7 cellular contexts compared by ENCODE assay signal in the genomic region with DNA sequence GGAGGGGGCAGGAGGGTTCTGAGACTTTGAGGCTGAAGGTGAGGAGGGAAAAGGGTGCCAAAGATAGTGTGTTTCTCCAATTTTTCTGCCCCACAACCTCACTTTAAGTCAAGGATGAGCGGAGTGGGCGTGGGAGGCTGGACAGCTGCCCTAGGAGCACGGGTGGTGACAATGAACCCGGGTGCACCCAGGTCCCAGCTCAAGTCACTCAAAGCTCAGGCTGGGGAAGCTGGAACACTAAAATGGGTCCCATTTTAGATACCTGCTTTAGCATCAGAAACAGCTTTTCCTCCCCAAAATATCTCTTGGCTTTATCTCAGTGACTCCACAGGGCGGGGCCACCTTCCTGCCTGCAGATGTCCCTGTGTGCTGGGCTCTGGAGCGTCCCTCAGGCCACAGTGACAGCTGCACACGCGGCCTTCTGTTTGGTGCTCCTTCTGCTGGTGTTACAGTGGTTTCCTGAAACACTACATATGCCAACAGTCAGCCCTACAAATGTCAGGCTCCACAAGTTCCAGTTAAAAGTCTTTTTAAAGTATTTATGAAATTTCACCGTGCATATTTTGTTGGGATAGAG. TPM values are rescaled to one million over a fixed set of nuclear protein-coding genes. Genes with fewer than 3 reads are reported as not detected.
A peak's percentile ranks its signal among the peaks of the same experiment; 100 is the strongest.
DNase-seq lines count a peak whose midpoint lies in the region; ATAC-seq and TF ChIP-seq lines count a peak whose summit lies in the region.

No MANE protein-coding gene starts in this region.

- H3K4me2 ChIP-seq in Loucy (ENCODE audit: low read depth, low read length, poor library complexity, severe bottlenecking) (peak overlapping the region; percentile 46), mesendoderm (ENCODE audit: low read length) (peak overlapping the region; percentile 15)

- peaks cover 10 to 16% of the 10 kb centered on the region in 2 donors for H3K36me3 Mint-ChIP-seq in activated T-cell treated with anti-CD3 and anti-CD28 coated beads, Interleukin-2, amount 50 U/mL, for 72 hours (ENCODE audit: insufficient read depth in 2 of 2)

- H4K20me1 ChIP-seq in Loucy (ENCODE audit: insufficient read depth, low read length, poor library complexity, severe bottlenecking) = no peaks in the 10 kb centered on the region

- H2BK5ac ChIP-seq in mesendoderm (ENCODE audit: low read length) = no peak overlapping the region

- no peak overlapping the region for H3K4ac ChIP-seq in mesendoderm (ENCODE audit: low read depth, low read length)

- no peaks in the 10 kb centered on the region for H3K79me1 ChIP-seq in mesendoderm (ENCODE audit: low read length)

- no peaks in the 10 kb centered on the region for H3K9me3 ChIP-seq in Loucy (ENCODE audit: insufficient read depth, low read depth, low read length)

- no peak overlapping the region for H2BK15ac ChIP-seq in mesendoderm (replicated peaks; ENCODE audit: low read depth)

- H3K27me3 ChIP-seq in Loucy (ENCODE audit: insufficient read depth, low read length, poor library complexity, severe bottlenecking) (no peaks in the 10 kb centered on the region), mesendoderm (ENCODE audit: insufficient read depth, low read length, poor library complexity) (no peaks in the 10 kb centered on the region), foreskin keratinocyte (no peaks in the 10 kb centered on the region)

- peaks cover 72% of the 10 kb centered on the region for H3K4me1 ChIP-seq in Loucy (ENCODE audit: insufficient read depth, low read length, poor library complexity, severe bottlenecking)
- H3K4me1 ChIP-seq in mesendoderm (ENCODE audit: control insufficient read depth, low read depth, low read length) = no peaks in the 10 kb centered on the region
- peaks cover 5% of the 10 kb centered on the region for H3K4me1 ChIP-seq in foreskin keratinocyte

- H2AK5ac ChIP-seq in mesendoderm (ENCODE audit: low read length) = no peak overlapping the region

- H3F3A ChIP-seq in Loucy (ENCODE audit: low read depth) = no peaks in the 10 kb centered on the region

- ATAC-seq in GM18868 (IDR thresholded peaks at IDR 0.05; ENCODE audit: unreplicated experiment) = peak; percentile 31
- ATAC-seq in activated T-cell treated with anti-CD3 and anti-CD28 coated beads, Interleukin-2, amount 50 U/mL, for 72 hours (replicated peaks in 1 of 2) = peak; percentile 19 to 22
- no peak for ATAC-seq in foreskin keratinocyte
- ATAC-seq in GM18505 (IDR thresholded peaks at IDR 0.05; ENCODE audit: unreplicated experiment) = no peak

- H3K4me3 ChIP-seq in Loucy (ENCODE audit: low read length, poor library complexity, severe bottlenecking) (peak overlapping the region; percentile 3), mesendoderm (ENCODE audit: low read length) (no peak overlapping the region)

- H3K79me2 ChIP-seq in Loucy (ENCODE audit: insufficient read depth, low read length) (peaks cover 24% of the 10 kb centered on the region; the same call in 1 of the 2 replicates), mesendoderm (ENCODE audit: control insufficient read depth, insufficient read depth, low read length) (no peaks in the 10 kb centered on the region)

- no peaks in the 10 kb centered on the region for H3K27me3 Mint-ChIP-seq in activated T-cell treated with anti-CD3 and anti-CD28 coated beads, Interleukin-2, amount 50 U/mL, for 72 hours (ENCODE audit: low read depth)

- H3K27ac ChIP-seq in mesendoderm (ENCODE audit: low read depth, low read length) (no peak overlapping the region), foreskin keratinocyte (no peak overlapping the region)

- TF ChIP-seq POLR2A in GM18505 (IDR thresholded peaks at IDR 0.05; ENCODE audit: borderline replicate concordance, extremely low read depth, insufficient read depth, insufficient read length) = no peak

- H3K4me3 Mint-ChIP-seq in activated T-cell treated with anti-CD3 and anti-CD28 coated beads, Interleukin-2, amount 50 U/mL, for 72 hours = peak overlapping the region; percentile 79 to 86

- WGBS in mesendoderm (ENCODE audit: extremely low coverage, insufficient coverage, low lambda C conversion rate) = no CpG with 5 or more reads among the region's 9 CpGs

- TF ChIP-seq CTCF in Loucy (conservative IDR thresholded peaks at IDR 0.05; ENCODE audit: low read length) (peak; percentile 48), foreskin keratinocyte (conservative IDR thresholded peaks at IDR 0.05) (no peak)

- H4K8ac ChIP-seq in mesendoderm (ENCODE audit: low read depth, low read length) = no peak overlapping the region

- no peak overlapping the region for H4K5ac ChIP-seq in mesendoderm (ENCODE audit: low read length)

- H3K56ac ChIP-seq in mesendoderm (ENCODE audit: low read length) = no peak overlapping the region

- DNase-seq in activated T-cell treated with anti-CD3 and anti-CD28 coated beads, Interleukin-2, amount 50 U/mL, for 72 hours = peak in 1 of 2 donors; percentile 43
- peak; percentile 59 for DNase-seq in mesendoderm
- no peak for DNase-seq in foreskin keratinocyte
- no peak for DNase-seq in putamen (ENCODE audit: low spot score)

- no peak overlapping the region for H3K18ac ChIP-seq in mesendoderm (ENCODE audit: low read length)

- H3K9me2 ChIP-seq in Loucy (replicated peaks; ENCODE audit: low read depth, low read length) = no peaks in the 10 kb centered on the region

- peak overlapping the region; percentile 72 for H3K9ac ChIP-seq in Loucy (ENCODE audit: low read depth, low read length, poor library complexity, severe bottlenecking)
- H3K9ac ChIP-seq in mesendoderm (ENCODE audit: low read length) = no peak overlapping the region

- H3K36me3 ChIP-seq in Loucy (ENCODE audit: insufficient read depth, low read length) (no peaks in the 10 kb centered on the region), mesendoderm (ENCODE audit: control insufficient read depth, insufficient read depth, low read length) (no peaks in the 10 kb centered on the region)

- H3K27ac Mint-ChIP-seq in activated T-cell treated with anti-CD3 and anti-CD28 coated beads, Interleukin-2, amount 50 U/mL, for 72 hours = peak overlapping the region; percentile 89

- H3K4me1 Mint-ChIP-seq in activated T-cell treated with anti-CD3 and anti-CD28 coated beads, Interleukin-2, amount 50 U/mL, for 72 hours (ENCODE audit: low read depth) = peaks cover 51% of the 10 kb centered on the region

- H2AFZ ChIP-seq in Loucy (ENCODE audit: low read length) = peak overlapping the region; percentile 11; the same call in 1 of the 2 replicates

- H3K23ac ChIP-seq in mesendoderm (ENCODE audit: low read length) = no peak overlapping the region

- H2BK120ac ChIP-seq in mesendoderm (ENCODE audit: low read depth, low read length) = no peak overlapping the region

- H3K9me3 Mint-ChIP-seq in activated T-cell treated with anti-CD3 and anti-CD28 coated beads, Interleukin-2, amount 50 U/mL, for 72 hours = no peaks in the 10 kb centered on the region

RNA-seq across cellular contexts. Expression of a gene that starts 1.4 kb away (rescaled TPM):
- total RNA-seq in activated T-cell treated with anti-CD3 and anti-CD28 coated beads, Interleukin-2, amount 50 U/mL, for 72 hours = 100 to 1,000 TPM; 101 to 107 TPM
- polyA plus RNA-seq in mesendoderm (2013, experiment 1 of 2) = 5.9 TPM
- 6.3 TPM for polyA plus RNA-seq in mesendoderm (2013, experiment 2 of 2)
- total RNA-seq in foreskin keratinocyte = 24.7 and 26.6 TPM in 2 replicates
- polyA plus RNA-seq in foreskin keratinocyte = 9.3 and 9.5 TPM in 2 replicates

Comparison
In these comparisons a context has a peak if more than half of its experiments do, and no peak if none do; other contexts are left out.
1. ATAC-seq: peak in GM18868 (single experiment) and activated T-cell treated with anti-CD3 and anti-CD28 coated beads, Interleukin-2, amount 50 U/mL, for 72 hours (2 of 2); none in foreskin keratinocyte (single experiment) and GM18505 (single experiment).